ENCODE assay signal across 24 cellular contexts in the genomic region with DNA sequence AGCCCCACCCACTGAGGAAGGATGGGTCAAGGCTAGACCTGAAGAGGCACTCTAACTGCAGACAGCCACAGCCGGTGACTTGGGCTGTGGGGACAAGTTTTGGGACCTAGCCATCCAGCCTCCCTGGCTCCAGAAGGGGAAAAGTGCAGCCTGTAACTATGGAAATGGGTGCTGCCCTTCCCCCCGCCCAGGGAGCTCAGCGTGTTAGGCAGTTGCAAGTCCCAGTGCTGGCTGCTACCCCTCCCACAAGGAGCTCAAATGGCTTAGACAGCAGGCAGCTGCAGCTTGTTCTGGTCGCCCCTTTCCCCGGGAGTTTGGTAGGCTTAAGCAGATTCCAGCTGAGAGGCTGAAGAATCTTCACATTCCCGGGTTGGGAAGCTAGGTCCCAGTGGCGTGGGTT.
A peak's percentile ranks its signal among the peaks of the same experiment; 100 is the strongest.
DNase-seq lines count a peak whose midpoint lies in the region; ATAC-seq and TF ChIP-seq lines count a peak whose summit lies in the region.
"Had no signal": no experiment of that assay in that cellular context is flagged by ENCODE, and none has a peak within 500 bp of the region (broad histone marks: within the 10 kb centered on the region; RNA-seq: fewer than 3 reads in every experiment).

No MANE protein-coding gene starts in this region.

- no peak overlapping the region for H3K9ac ChIP-seq in iPS-15b (ENCODE audit: low read depth, low read length)
- H3K9ac ChIP-seq: BLaER1 had no signal

- no peaks in the 10 kb centered on the region for H3K9me3 ChIP-seq in WERI-Rb-1 (ENCODE audit: severe bottlenecking)
- H3K9me3 ChIP-seq in iPS-15b (ENCODE audit: control insufficient read depth, insufficient read depth, low read length) = no peaks in the 10 kb centered on the region
- H3K9me3 ChIP-seq in upper lobe of right lung = no peaks in the 10 kb centered on the region

- TF ChIP-seq CTCF in WERI-Rb-1 (IDR thresholded peaks at IDR 0.05; ENCODE audit: low read depth, low read length) (no peak), upper lobe of right lung (IDR thresholded peaks at IDR 0.05) (no peak), foreskin keratinocyte (conservative IDR thresholded peaks at IDR 0.05) (no peak)

- no peak overlapping the region for H3K27ac ChIP-seq in WERI-Rb-1
- H3K27ac ChIP-seq in upper lobe of right lung = no peak overlapping the region
- H3K27ac ChIP-seq in foreskin keratinocyte = no peak overlapping the region
- H3K27ac ChIP-seq: 22Rv1, BLaER1 had no signal

- H3K36me3 ChIP-seq in WERI-Rb-1 (no peaks in the 10 kb centered on the region), iPS-15b (ENCODE audit: control insufficient read depth, insufficient read depth, low read length) (no peaks in the 10 kb centered on the region), upper lobe of right lung (no peaks in the 10 kb centered on the region)
- H3K36me3 ChIP-seq: BLaER1 had no signal

- intact Hi-C loops in upper lobe of right lung (cut with DNase I) = no loop called here

- DNase-seq in NCI-H1105 treated with DMSO at 0.1 percent for 48 hours (lab: John Stamatoyannopoulos, UW) (peak; percentile 8), NCI-H1105 (lab: John Stamatoyannopoulos, UW) (no peak), WERI-Rb-1 (peak; percentile 79), upper lobe of right lung (peak; percentile 37), foreskin keratinocyte (no peak), SIG-M5 (lab: John Stamatoyannopoulos, UW) (no peak), germinal center (ENCODE audit: low spot score) (no peak)
- DNase-seq: ACHN; CD4-positive, alpha-beta T cell; COR-L47; DMS79; KBM-7; MM.1S; NCI-H1048; NCI-H146; NCI-H2029; NCI-H345; NCI-H526 treated with DMSO at 0.1 percent for 48 hours; SW 1271 had no signal

- H3K27me3 ChIP-seq in WERI-Rb-1 (ENCODE audit: insufficient read depth, low read depth, severe bottlenecking) (peaks cover 12% of the 10 kb centered on the region), iPS-15b (ENCODE audit: control insufficient read depth, insufficient read depth, low read length) (no peaks in the 10 kb centered on the region), upper lobe of right lung (no peaks in the 10 kb centered on the region), foreskin keratinocyte (no peaks in the 10 kb centered on the region)
- H3K27me3 ChIP-seq: BLaER1 had no signal

- H3K4me1 ChIP-seq in iPS-15b (ENCODE audit: control insufficient read depth, insufficient read depth, low read length) = peaks cover 2% of the 10 kb centered on the region
- no peaks in the 10 kb centered on the region for H3K4me1 ChIP-seq in upper lobe of right lung
- no peaks in the 10 kb centered on the region for H3K4me1 ChIP-seq in foreskin keratinocyte
- H3K4me1 ChIP-seq: BLaER1 had no signal

- no peak for ATAC-seq in upper lobe of right lung
- no peak for ATAC-seq in foreskin keratinocyte
- ATAC-seq: HCT116, Right ventricle myocardium inferior had no signal

- H3K4me3 ChIP-seq in WERI-Rb-1 (ENCODE audit: low read depth, low read length) (no peak overlapping the region), iPS-15b (ENCODE audit: low read depth, low read length) (peak overlapping the region; percentile 27), upper lobe of right lung (no peak overlapping the region)
- H3K4me3 ChIP-seq: BLaER1 had no signal

Comparison
In these comparisons a context has a peak if more than half of its experiments do, and no peak if none do; other contexts are left out.
1. DNase-seq: peak in NCI-H1105 treated with DMSO at 0.1 percent for 48 hours (single experiment), WERI-Rb-1 (single experiment) and upper lobe of right lung (single experiment); none in NCI-H1105 (single experiment), foreskin keratinocyte (0 of 2), SIG-M5 (single experiment) and germinal center (single experiment).